15 cellular contexts compared by ENCODE assay signal in the genomic region with DNA sequence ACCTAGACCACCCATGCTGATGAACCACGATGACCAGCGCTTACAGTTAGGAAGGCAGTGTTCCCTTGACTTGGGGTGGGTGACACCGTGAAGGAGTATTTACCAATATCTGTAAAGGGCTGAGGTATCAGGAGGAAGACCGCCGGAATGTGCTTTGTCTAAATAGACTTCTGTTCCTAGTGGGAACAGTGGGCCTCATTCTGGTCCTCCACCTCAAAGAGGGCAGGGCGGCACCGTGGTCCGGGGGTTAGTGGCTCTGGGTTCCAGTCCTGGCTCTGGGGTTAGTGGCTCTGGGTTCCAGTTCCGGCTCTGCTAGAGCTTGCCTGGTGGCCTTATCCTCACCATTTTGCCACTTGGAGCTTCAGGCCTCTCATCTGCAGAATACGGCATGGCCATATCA.
DNase-seq lines count a peak whose midpoint lies in the region; ATAC-seq, FAIRE-seq and TF ChIP-seq lines count a peak whose summit lies in the region.
"Had no signal": no experiment of that assay in that cellular context is flagged by ENCODE, and none has a peak within 500 bp of the region (broad histone marks: within the 10 kb centered on the region; RNA-seq: fewer than 3 reads in every experiment).

No MANE protein-coding gene starts in this region.

- peaks cover 22% of the 10 kb centered on the region for H3K27me3 Mint-ChIP-seq in activated naive CD8-positive, alpha-beta T cell treated with anti-CD3 and anti-CD28 coated beads, Interleukin-2, amount 50 U/mL, for 24 hours

- TF ChIP-seq POLR2A in H1 (IDR thresholded peaks at IDR 0.05; ENCODE audit: control extremely low read depth in 1 of 2, low read depth in 2 of 2, low read length in 2 of 2) = no peak

- H2BK12ac ChIP-seq in H1 (ENCODE audit: low read depth, low read length) = no peak overlapping the region; the same call in 1 of the 2 replicates
- H2BK12ac ChIP-seq in neuronal stem cell (ENCODE audit: low read length) = no peak overlapping the region

- no peak overlapping the region for H3K4me3 Mint-ChIP-seq in activated naive CD8-positive, alpha-beta T cell treated with anti-CD3 and anti-CD28 coated beads, Interleukin-2, amount 50 U/mL, for 24 hours
- H3K4me3 Mint-ChIP-seq: CD4-positive, alpha-beta memory T cell had no signal

- no peaks in the 10 kb centered on the region; the same call in 1 of the 2 replicates for H3K23me2 ChIP-seq in H1 (ENCODE audit: low read depth, low read length)

- H3K4me3 ChIP-seq in H1 (ENCODE audit: extremely low read depth in 1 of 4, insufficient read depth in 2 of 4, low read depth in 3 of 4, low read length in 4 of 4) (no peak overlapping the region), neuronal stem cell (ENCODE audit: low read length in 2 of 2) (no peak overlapping the region)
- H3K4me3 ChIP-seq: BLaER1 treated with 17β-estradiol and CSF1 and Interleukin-3, amounts not matched to agents 10 nM and 100 nM; GM12878; HAP-1 had no signal

- no peak overlapping the region for H3K27ac Mint-ChIP-seq in activated naive CD8-positive, alpha-beta T cell treated with anti-CD3 and anti-CD28 coated beads, Interleukin-2, amount 50 U/mL, for 24 hours
- H3K27ac Mint-ChIP-seq: CD4-positive, alpha-beta memory T cell had no signal

- no peak overlapping the region for H3K9ac ChIP-seq in H1 (replicated peaks in 1 of 4; ENCODE audit: extremely low read depth in 1 of 4, low read depth in 3 of 4, low read length in 3 of 4)
- no peak overlapping the region for H3K9ac ChIP-seq in neuronal stem cell (ENCODE audit: low read depth, low read length, poor library complexity)
- H3K9ac ChIP-seq: BLaER1 treated with 17β-estradiol and CSF1 and Interleukin-3, amounts not matched to agents 10 nM and 100 nM had no signal

- H2BK20ac ChIP-seq in H1 (ENCODE audit: low read length) = peak overlapping the region; percentile 64; the same call in 1 of the 2 replicates

- peak; percentile 37 for DNase-seq in activated CD8-positive, alpha-beta memory T cell treated with anti-CD3 and anti-CD28 coated beads, Interleukin-2, amount 50 U/mL, for 48 hours
- DNase-seq in activated CD8-positive, alpha-beta memory T cell treated with anti-CD3 and anti-CD28 coated beads, Interleukin-2, amount 50 U/mL, for 4 hours = no peak
- DNase-seq in H1 (ENCODE audit: low read depth in 1 of 2, low spot score in 2 of 2) (no peak), neuronal stem cell (ENCODE audit: low spot score) (no peak), urothelium cell line (ENCODE audit: low spot score) (no peak), NCI-H524 (lab: John Stamatoyannopoulos, UW) (no peak), GM19238 (ENCODE audit: insufficient read length, low spot score) (no peak)
- no peak for DNase-seq in activated naive CD8-positive, alpha-beta T cell treated with anti-CD3 and anti-CD28 coated beads, Interleukin-2, amount 50 U/mL, for 24 hours
- DNase-seq: NCI-H2081 treated with DMSO at 0.1 percent for 48 hours had no signal

- H4K8ac ChIP-seq in H1 (ENCODE audit: extremely low read depth, insufficient read depth, low read length) (no peak overlapping the region), neuronal stem cell (ENCODE audit: low read depth, low read length) (no peak overlapping the region)

- no peak overlapping the region for H4K5ac ChIP-seq in H1 (ENCODE audit: insufficient read length, low read depth, low read length)

- H3K27ac ChIP-seq in H1 (ENCODE audit: low read depth, low read length) (no peak overlapping the region), neuronal stem cell (replicated peaks; ENCODE audit: low read length) (no peak overlapping the region)
- H3K27ac ChIP-seq: 22Rv1; BLaER1 treated with 17β-estradiol and CSF1 and Interleukin-3, amounts not matched to agents 10 nM and 100 nM had no signal

- CTCF ChIA-PET in H1 (lab: Charles Lee; ENCODE audit: partially characterized antibody) = interaction anchor here (0.6 to 1.9 kb wide), 15 partner anchors 9 to 965 kb away, joined by 3 to 9 read pairs (median 4); no protein-coding TSS in a partner anchor

- H3K18ac ChIP-seq in H1 (ENCODE audit: extremely low read depth, low read length) = no peak overlapping the region
- H3K18ac ChIP-seq in neuronal stem cell (ENCODE audit: low read length) = peak overlapping the region; percentile 4

- H2BK120ac ChIP-seq in H1 (replicated peaks; ENCODE audit: low read depth, low read length) (no peak overlapping the region), neuronal stem cell (ENCODE audit: low read depth, low read length) (no peak overlapping the region)

- H3K79me2 ChIP-seq in H1 (ENCODE audit: control insufficient read depth in 1 of 2, insufficient read depth in 2 of 2, low read length in 2 of 2) = no peaks in the 10 kb centered on the region

- H4K91ac ChIP-seq in H1 (replicated peaks; ENCODE audit: insufficient read length, low read length) (peak overlapping the region; percentile 42), neuronal stem cell (ENCODE audit: low read depth, low read length, poor library complexity) (no peak overlapping the region)

- no peaks in the 10 kb centered on the region for H3K79me1 ChIP-seq in H1 (ENCODE audit: low read depth, low read length)
- H3K79me1 ChIP-seq in neuronal stem cell (ENCODE audit: low read depth, low read length) = no peaks in the 10 kb centered on the region

- 93% methylated on average over 10 of the region's 10 CpGs; no CpG with 5 or more reads in 1 of the 2 experiments for WGBS in H1 (ENCODE audit: extremely low coverage in 1 of 2, insufficient coverage in 1 of 2, insufficient read length in 1 of 2, insufficient replicate concordance in 2 of 2, low coverage in 1 of 2, low lambda C conversion rate in 2 of 2, missing lambda C conversion rate in 1 of 2), 2 experiments
- WGBS in neuronal stem cell (ENCODE audit: extremely low coverage in 2 of 2, insufficient read length in 2 of 2, insufficient replicate concordance in 1 of 2), 2 donors = no CpG with 5 or more reads among the region's 10 CpGs

- no peak for TF ChIP-seq EP300 in H1 (IDR thresholded peaks at IDR 0.05; ENCODE audit: borderline replicate concordance in 1 of 2, low read depth in 2 of 2, low read length in 2 of 2)

- TF ChIP-seq CTCF in H1 (IDR thresholded peaks at IDR 0.05; ENCODE audit: control extremely low read depth in 1 of 3, insufficient read depth in 1 of 3, low read depth in 1 of 3, low read length in 3 of 3) = no peak

- POLR2A ChIA-PET in H1 (lab: Charles Lee; ENCODE audit: partially characterized antibody) = no interaction called here

- H3K9me3 ChIP-seq in H1 (ENCODE audit: insufficient read depth in 2 of 2, low read depth in 1 of 2, low read length in 1 of 2) = no peaks in the 10 kb centered on the region
- no peaks in the 10 kb centered on the region for H3K9me3 ChIP-seq in neuronal stem cell (replicated peaks in 1 of 2; ENCODE audit: control insufficient read depth in 2 of 2, insufficient read depth in 1 of 2, low read depth in 1 of 2, low read length in 2 of 2)
- H3K9me3 ChIP-seq: BLaER1 treated with 17β-estradiol and CSF1 and Interleukin-3, amounts not matched to agents 10 nM and 100 nM; HAP-1 had no signal

- H3K4me2 ChIP-seq in H1 (ENCODE audit: insufficient read depth in 1 of 2, low read depth in 2 of 2, low read length in 2 of 2) (no peak overlapping the region), neuronal stem cell (ENCODE audit: insufficient read depth, low read length, poor library complexity, severe bottlenecking) (no peak overlapping the region)

- no peaks in the 10 kb centered on the region for H3K36me3 Mint-ChIP-seq in activated naive CD8-positive, alpha-beta T cell treated with anti-CD3 and anti-CD28 coated beads, Interleukin-2, amount 50 U/mL, for 24 hours (ENCODE audit: low read depth)
- H3K36me3 Mint-ChIP-seq: CD4-positive, alpha-beta memory T cell had no signal

- H3K27me3 ChIP-seq in H1 (replicated peaks in 1 of 4; ENCODE audit: control insufficient read depth in 3 of 4, extremely low read depth in 1 of 4, insufficient read depth in 3 of 4, low read length in 3 of 4) (no peaks in the 10 kb centered on the region), neuronal stem cell (ENCODE audit: control insufficient read depth in 3 of 3, insufficient read depth in 3 of 3, low read depth in 1 of 3, low read length in 3 of 3) (peaks cover 0 to 12% (median 0%) of the 10 kb centered on the region in 3 experiments)
- H3K27me3 ChIP-seq: BLaER1 treated with 17β-estradiol and CSF1 and Interleukin-3, amounts not matched to agents 10 nM and 100 nM had no signal

- no peak for FAIRE-seq in H1 (lab: Jason Lieb, UNC)
- FAIRE-seq in urothelium cell line (lab: Jason Lieb, UNC) = no peak
- FAIRE-seq: HTR-8/SVneo had no signal

- H2BK15ac ChIP-seq in H1 (ENCODE audit: low read length) (0 out of 2 replicates have a peak overlapping the region, but pooled peaks have one; percentile 63), neuronal stem cell (ENCODE audit: low read length) (no peak overlapping the region)

- H2BK5ac ChIP-seq in H1 (ENCODE audit: low read depth, low read length) = peak overlapping the region; percentile 10; the same call in 1 of the 2 replicates
- no peak overlapping the region for H2BK5ac ChIP-seq in neuronal stem cell (ENCODE audit: low read length)

- no peak for TF ChIP-seq RAD21 in H1 (IDR thresholded peaks at IDR 0.05 in 1 of 2, conservative IDR thresholded peaks at IDR 0.05 in 1 of 2; ENCODE audit: low read depth in 2 of 2, low read length in 2 of 2)

- H3K36me3 ChIP-seq in H1 (ENCODE audit: control insufficient read depth in 2 of 4, insufficient read depth in 4 of 4, low read length in 3 of 4) = no peaks in the 10 kb centered on the region
- no peaks in the 10 kb centered on the region for H3K36me3 ChIP-seq in neuronal stem cell (replicated peaks in 1 of 2; ENCODE audit: control insufficient read depth in 2 of 2, insufficient read depth in 2 of 2, low read length in 2 of 2)
- H3K36me3 ChIP-seq: BLaER1 treated with 17β-estradiol and CSF1 and Interleukin-3, amounts not matched to agents 10 nM and 100 nM; HAP-1 had no signal

- no peaks in the 10 kb centered on the region for H4K20me1 ChIP-seq in H1 (replicated peaks in 1 of 2; ENCODE audit: control insufficient read depth in 1 of 2, insufficient read depth in 2 of 2, low read length in 2 of 2)
- H4K20me1 ChIP-seq: BLaER1 treated with 17β-estradiol and CSF1 and Interleukin-3, amounts not matched to agents 10 nM and 100 nM had no signal

- no peak overlapping the region for H2AK5ac ChIP-seq in H1 (ENCODE audit: low read depth, low read length)
- H2AK5ac ChIP-seq in neuronal stem cell (ENCODE audit: low read depth, low read length) = peak overlapping the region; percentile 63

- no peak overlapping the region for H3K56ac ChIP-seq in H1 (replicated peaks; ENCODE audit: insufficient read length, low read depth, low read length)

- peaks cover 4% of the 10 kb centered on the region for H3K4me1 Mint-ChIP-seq in activated naive CD8-positive, alpha-beta T cell treated with anti-CD3 and anti-CD28 coated beads, Interleukin-2, amount 50 U/mL, for 24 hours

- H3K4ac ChIP-seq in H1 (replicated peaks; ENCODE audit: insufficient read length, low read depth, low read length) (peak overlapping the region; percentile 2), neuronal stem cell (ENCODE audit: low read length) (no peak overlapping the region)

- H3K4me1 ChIP-seq in H1 (replicated peaks in 1 of 4; ENCODE audit: control insufficient read depth in 3 of 4, insufficient read depth in 4 of 4, low read length in 3 of 4) (peaks cover 0 to 5% (median 0%) of the 10 kb centered on the region in 4 experiments; a peak in 2 of 7 replicates), neuronal stem cell (ENCODE audit: control insufficient read depth in 2 of 2, insufficient read depth in 1 of 2, low read depth in 1 of 2, low read length in 2 of 2) (peaks cover 7 to 10% of the 10 kb centered on the region in 2 donors)
- H3K4me1 ChIP-seq: HAP-1 had no signal

- no peaks in the 10 kb centered on the region for H3K9me3 Mint-ChIP-seq in activated naive CD8-positive, alpha-beta T cell treated with anti-CD3 and anti-CD28 coated beads, Interleukin-2, amount 50 U/mL, for 24 hours
- H3K9me3 Mint-ChIP-seq: CD4-positive, alpha-beta memory T cell had no signal

- H3K23ac ChIP-seq in H1 (ENCODE audit: insufficient read length) (no peak overlapping the region), neuronal stem cell (ENCODE audit: low read depth, low read length, poor library complexity) (no peak overlapping the region)

- H2AFZ ChIP-seq in H1 (ENCODE audit: low read length) (0 out of 2 replicates have a peak overlapping the region, but pooled peaks have one; percentile 74), neuronal stem cell (ENCODE audit: low read length) (no peak overlapping the region)

- ATAC-seq in activated naive CD8-positive, alpha-beta T cell treated with anti-CD3 and anti-CD28 coated beads, Interleukin-2, amount 50 U/mL, for 24 hours = no peak

- no peak overlapping the region for H3K14ac ChIP-seq in H1 (ENCODE audit: insufficient read length)
- no peak overlapping the region for H3K14ac ChIP-seq in neuronal stem cell (ENCODE audit: low read length)
